ENCODE assay signal across 8 cellular contexts in the genomic region with DNA sequence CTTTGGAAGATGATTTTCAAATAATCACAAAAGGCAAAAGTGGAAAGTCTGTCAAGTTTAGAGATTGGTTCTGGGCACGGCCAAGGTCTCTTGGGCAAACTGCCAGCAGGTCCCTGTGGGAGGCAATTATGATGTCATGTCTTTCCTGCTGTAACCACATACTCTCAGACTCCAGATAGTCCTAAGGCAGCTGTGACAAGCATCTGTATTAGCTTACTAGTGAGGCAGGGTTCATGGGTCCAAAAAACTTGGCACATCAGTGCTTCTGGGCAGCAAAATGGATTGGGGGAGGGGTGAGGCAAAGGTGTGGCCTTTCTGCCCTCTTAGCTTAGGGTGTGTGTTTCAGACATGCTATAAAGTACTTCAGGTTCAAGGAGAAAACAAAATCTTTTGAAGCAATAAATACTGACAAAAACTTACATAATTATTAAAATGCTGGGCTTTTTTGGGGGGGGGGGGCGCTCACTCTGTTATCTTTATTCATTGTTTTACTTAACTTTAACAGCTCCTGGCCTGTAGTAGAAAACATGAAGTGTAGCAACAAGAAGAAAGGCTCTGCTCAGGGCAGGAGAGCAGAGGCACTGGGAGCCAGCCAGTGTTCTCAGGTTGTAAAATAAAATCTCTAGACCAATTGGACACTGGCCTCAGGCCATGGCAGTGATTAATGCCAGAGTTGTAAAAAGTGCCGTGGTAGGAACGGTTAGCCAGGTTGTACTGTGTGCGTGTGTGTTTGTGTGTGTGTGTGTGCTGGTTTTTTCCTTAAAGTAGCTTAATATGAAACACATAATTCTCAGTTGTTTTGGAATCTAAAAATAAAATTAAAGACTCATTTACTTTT. TPM values are rescaled to one million over a fixed set of nuclear protein-coding genes. Genes with fewer than 3 reads are reported as not detected.
DNase-seq lines count a peak whose midpoint lies in the region; ATAC-seq lines count a peak whose summit lies in the region.

No MANE protein-coding gene starts in this region.

- H3K36me3 Mint-ChIP-seq in activated T-cell treated with anti-CD3 and anti-CD28 coated beads, Interleukin-2, amount 50 U/mL, for 24 hours (ENCODE audit: low read depth): no peaks in the 10 kb centered on the region

- ATAC-seq in HG02588 (IDR thresholded peaks at IDR 0.05; ENCODE audit: unreplicated experiment) (peak; percentile 60), left ventricle myocardium superior (peak; percentile 89), GM19351 (IDR thresholded peaks at IDR 0.05; ENCODE audit: unreplicated experiment) (no peak), HG03439 (IDR thresholded peaks at IDR 0.05; ENCODE audit: unreplicated experiment) (no peak)

- no peak overlapping the region for H3K4me3 Mint-ChIP-seq in activated T-cell treated with anti-CD3 and anti-CD28 coated beads, Interleukin-2, amount 50 U/mL, for 24 hours

- peak overlapping the region; percentile 34 for H3K27ac Mint-ChIP-seq in activated T-cell treated with anti-CD3 and anti-CD28 coated beads, Interleukin-2, amount 50 U/mL, for 24 hours

- peaks cover 10% of the 10 kb centered on the region for H3K27me3 Mint-ChIP-seq in activated T-cell treated with anti-CD3 and anti-CD28 coated beads, Interleukin-2, amount 50 U/mL, for 24 hours

- peaks cover 11% of the 10 kb centered on the region for H3K4me1 Mint-ChIP-seq in activated T-cell treated with anti-CD3 and anti-CD28 coated beads, Interleukin-2, amount 50 U/mL, for 24 hours (ENCODE audit: low read depth)

- intact Hi-C loops in left ventricle myocardium superior (cut with micrococcal nuclease): no loop called here

- DNase-seq in DMS153 (lab: John Stamatoyannopoulos, UW) (peak; percentile 83), NCI-H2227 (lab: John Stamatoyannopoulos, UW; ENCODE audit: unreplicated experiment) (peak; percentile 87), left ventricle myocardium superior (peak; percentile 82)
- DNase-seq in activated T-cell treated with anti-CD3 and anti-CD28 coated beads, Interleukin-2, amount 50 U/mL, for 24 hours: peak; percentile 54
- peak; percentile 8 to 51 for DNase-seq in stimulated activated CD4-positive, alpha-beta T cell treated with anti-CD3 and anti-CD28 coated beads, Interleukin-12 subunit alpha, Interleukin-12 subunit beta, amount 100 ng/mL, for 24 hours (ENCODE audit: low read depth in 2 of 2)

- no peaks in the 10 kb centered on the region for H3K9me3 Mint-ChIP-seq in activated T-cell treated with anti-CD3 and anti-CD28 coated beads, Interleukin-2, amount 50 U/mL, for 24 hours

RNA-seq across cellular contexts. Expression of a gene that starts 14.3 kb away (rescaled TPM):
- 62.7 TPM for total RNA-seq in left ventricle myocardium superior

Comparison
In these comparisons a context has a peak if more than half of its experiments do, and no peak if none do; other contexts are left out.
1. DNase-seq: peak in every context shown above with its lines; median percentile 87 in NCI-H2227; 83 in DMS153; 82 in left ventricle myocardium superior; 54 in activated T-cell treated with anti-CD3 and anti-CD28 coated beads, Interleukin-2, amount 50 U/mL, for 24 hours; 30 in stimulated activated CD4-positive, alpha-beta T cell treated with anti-CD3 and anti-CD28 coated beads, Interleukin-12 subunit alpha, Interleukin-12 subunit beta, amount 100 ng/mL, for 24 hours.
2. ATAC-seq: peak in HG02588 (single experiment) and left ventricle myocardium superior (single experiment); none in GM19351 (single experiment) and HG03439 (single experiment).